ENCODE assay signal across 8 cellular contexts in the genomic region with DNA sequence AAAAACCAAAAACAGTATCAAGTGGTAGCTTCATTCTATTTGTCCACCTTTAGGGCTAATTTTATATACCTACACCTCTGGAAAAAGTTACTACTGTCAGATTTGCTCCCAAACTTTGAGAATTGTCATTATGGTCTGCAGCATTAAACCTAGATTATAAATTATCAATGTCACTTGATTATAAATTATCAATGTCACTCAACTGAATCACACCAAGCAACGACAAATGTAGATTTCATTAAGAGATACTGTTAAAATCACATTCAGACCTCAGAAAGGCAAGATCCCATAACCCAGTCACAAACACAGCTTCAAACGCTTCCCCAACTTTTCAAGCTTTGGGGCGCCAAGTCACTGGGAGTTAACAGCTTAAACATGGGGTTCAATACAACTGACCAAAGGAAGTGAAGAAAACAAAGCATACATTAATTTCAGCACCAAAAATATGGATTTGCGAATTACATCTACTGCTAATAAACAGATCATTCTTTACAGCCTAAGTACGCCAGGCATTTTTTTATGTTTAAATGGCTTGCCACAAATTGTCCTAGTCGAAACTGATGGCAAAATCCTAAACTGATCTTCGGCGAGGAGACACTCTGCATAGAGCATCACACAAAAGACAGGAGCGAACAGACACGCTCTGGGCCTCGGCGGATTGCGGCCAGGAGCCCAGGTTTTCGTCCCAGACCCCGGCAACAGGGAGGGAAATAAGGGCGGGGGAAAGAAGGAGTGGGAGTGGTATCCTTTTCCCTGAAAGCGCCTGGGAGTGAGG. TPM values are rescaled to one million over a fixed set of nuclear protein-coding genes. Genes with fewer than 3 reads are reported as not detected.
A peak's percentile ranks its signal among the peaks of the same experiment; 100 is the strongest.
DNase-seq lines count a peak whose midpoint lies in the region; ATAC-seq, FAIRE-seq and TF ChIP-seq lines count a peak whose summit lies in the region.

No MANE protein-coding gene starts in this region.

- intact Hi-C loops in CD4-positive, alpha-beta memory T cell (cut with micrococcal nuclease), result loop anchor here (2.0 to 10.0 kb wide), 6 partner anchors 61 to 1017 kb away; partner anchors contain the start of genes ADAT1, GABARAPL2, PSMD7 and RFWD3
- intact Hi-C loops in spleen (cut with DNase I; ENCODE audit: low total_unique reads), result no loop called here

- H3K36me3 ChIP-seq in CD4-positive, alpha-beta memory T cell (ENCODE audit: insufficient read depth, low read length), result no peaks in the 10 kb centered on the region
- no peaks in the 10 kb centered on the region for H3K36me3 ChIP-seq in spleen

- H3K4me1 ChIP-seq in CD4-positive, alpha-beta memory T cell (ENCODE audit: insufficient read depth, low read length), result peaks cover 85% of the 10 kb centered on the region
- peaks cover 26 to 68% (median 58%) of the 10 kb centered on the region in 6 donors for H3K4me1 ChIP-seq in spleen

- 3 to 7% (median 6%) methylated on average over 16 to 17 of the region's 17 CpGs for WGBS in spleen, 5 donors

- ATAC-seq in activated naive CD8-positive, alpha-beta T cell treated with anti-CD3 and anti-CD28 coated beads, Interleukin-2, amount 10 ng/mL, durations not matched to agents 7 days and 5 days (ENCODE audit: low read depth), result no peak
- ATAC-seq in HG03521 (IDR thresholded peaks at IDR 0.05; ENCODE audit: unreplicated experiment), result no peak

- no peak for DNase-seq in CD4-positive, alpha-beta memory T cell
- DNase-seq in HFFc6, result no peak
- no peak for DNase-seq in activated naive CD8-positive, alpha-beta T cell treated with anti-CD3 and anti-CD28 coated beads, Interleukin-2, amount 10 ng/mL, durations not matched to agents 7 days and 5 days
- DNase-seq in spleen, result no peak
- DNase-seq in H54 (ENCODE audit: insufficient read length, low spot score), result no peak
- no peak for DNase-seq in NCI-H2196 (lab: John Stamatoyannopoulos, UW; ENCODE audit: unreplicated experiment)

- CTCF ChIA-PET in CD4-positive, alpha-beta memory T cell (lab: Charles Lee; ENCODE audit: partially characterized antibody), result interaction anchor here (1.2 to 1.3 kb wide), 2 partner anchors 16 to 44 kb away, joined by 3 read pairs; no protein-coding TSS in a partner anchor

- no peaks in the 10 kb centered on the region for H3K27me3 Mint-ChIP-seq in CD4-positive, alpha-beta memory T cell
- H3K27me3 Mint-ChIP-seq in HFFc6 (ENCODE audit: insufficient read depth), result no peaks in the 10 kb centered on the region; the same call in 1 of the 2 replicates
- H3K27me3 Mint-ChIP-seq in activated naive CD8-positive, alpha-beta T cell treated with anti-CD3 and anti-CD28 coated beads, Interleukin-2, amount 10 ng/mL, durations not matched to agents 7 days and 5 days, result no peaks in the 10 kb centered on the region

- H3K9me3 ChIP-seq in CD4-positive, alpha-beta memory T cell (ENCODE audit: control insufficient read depth in 1 of 2, low read length in 2 of 2), result no peaks in the 10 kb centered on the region
- H3K9me3 ChIP-seq in iPS-18c (ENCODE audit: control insufficient read depth, insufficient read depth, low read length) (peaks cover 2% of the 10 kb centered on the region), spleen (no peaks in the 10 kb centered on the region)

- peak overlapping the region; percentile 95 for H3K27ac ChIP-seq in CD4-positive, alpha-beta memory T cell (ENCODE audit: low read depth, low read length)
- peak overlapping the region; percentile 94 to 99 (median 98) for H3K27ac ChIP-seq in spleen

- H3K4me3 ChIP-seq in CD4-positive, alpha-beta memory T cell (ENCODE audit: low read length in 2 of 2), result peak overlapping the region; percentile 49 to 91
- H3K4me3 ChIP-seq in iPS-18c (ENCODE audit: insufficient read depth, low read depth, low read length) (peak overlapping the region; percentile 98), spleen (peak overlapping the region; percentile 76 to 99 (median 94))

- POLR2A ChIA-PET in CD4-positive, alpha-beta memory T cell (lab: Charles Lee; ENCODE audit: partially characterized antibody), result interaction anchor here (0.8 to 3.6 kb wide), 17 partner anchors 11 to 379 kb away, joined by 3 to 34 read pairs (median 7); partner anchors contain the start of genes MLKL, RFWD3 and WDR59
- POLR2A ChIA-PET in activated naive CD8-positive, alpha-beta T cell treated with anti-CD3 and anti-CD28 coated beads, Interleukin-2, amount 10 ng/mL, durations not matched to agents 7 days and 5 days (lab: Charles Lee), result interaction anchor here (0.6 to 2.0 kb wide), 9 partner anchors 17 to 100 kb away, joined by 3 to 19 read pairs (median 5); partner anchors contain the start of genes MLKL and RFWD3

- H3K27me3 ChIP-seq in CD4-positive, alpha-beta memory T cell (ENCODE audit: insufficient read depth, low read length), result no peaks in the 10 kb centered on the region
- H3K27me3 ChIP-seq in spleen (replicated peaks in 1 of 7), result no peaks in the 10 kb centered on the region

- no peak for FAIRE-seq in H54 (lab: Jason Lieb, UNC)

- no peak for TF ChIP-seq CTCF in HFFc6 (IDR thresholded peaks at IDR 0.05)
- TF ChIP-seq CTCF in spleen (IDR thresholded peaks at IDR 0.05 in 8 of 11, conservative IDR thresholded peaks at IDR 0.05 in 3 of 11), result no peak

- H3K36me3 Mint-ChIP-seq in CD4-positive, alpha-beta memory T cell, result peaks cover 9 to 16% of the 10 kb centered on the region in 2 donors
- H3K36me3 Mint-ChIP-seq in HFFc6 (ENCODE audit: low read depth), result peaks cover 18% of the 10 kb centered on the region; the same call in 1 of the 2 replicates
- peaks cover 24% of the 10 kb centered on the region for H3K36me3 Mint-ChIP-seq in activated naive CD8-positive, alpha-beta T cell treated with anti-CD3 and anti-CD28 coated beads, Interleukin-2, amount 10 ng/mL, durations not matched to agents 7 days and 5 days

- TF ChIP-seq POLR2A in spleen (IDR thresholded peaks at IDR 0.05) (no peak), H54 (IDR thresholded peaks at IDR 0.05; ENCODE audit: low read depth, low read length) (no peak)

- H3K27ac Mint-ChIP-seq in CD4-positive, alpha-beta memory T cell, result peak overlapping the region; percentile 82 to 99 (median 95)
- H3K27ac Mint-ChIP-seq in HFFc6, result peak overlapping the region; percentile 91
- H3K27ac Mint-ChIP-seq in activated naive CD8-positive, alpha-beta T cell treated with anti-CD3 and anti-CD28 coated beads, Interleukin-2, amount 10 ng/mL, durations not matched to agents 7 days and 5 days, result peak overlapping the region; percentile 86

- H3K4me1 Mint-ChIP-seq in CD4-positive, alpha-beta memory T cell, result peaks cover 48 to 81% (median 67%) of the 10 kb centered on the region in 4 donors
- H3K4me1 Mint-ChIP-seq in HFFc6 (ENCODE audit: low read depth), result peaks cover 57% of the 10 kb centered on the region
- peaks cover 54% of the 10 kb centered on the region for H3K4me1 Mint-ChIP-seq in activated naive CD8-positive, alpha-beta T cell treated with anti-CD3 and anti-CD28 coated beads, Interleukin-2, amount 10 ng/mL, durations not matched to agents 7 days and 5 days

- H3K9me3 Mint-ChIP-seq in CD4-positive, alpha-beta memory T cell, result no peaks in the 10 kb centered on the region
- no peaks in the 10 kb centered on the region for H3K9me3 Mint-ChIP-seq in HFFc6
- H3K9me3 Mint-ChIP-seq in activated naive CD8-positive, alpha-beta T cell treated with anti-CD3 and anti-CD28 coated beads, Interleukin-2, amount 10 ng/mL, durations not matched to agents 7 days and 5 days, result no peaks in the 10 kb centered on the region

- H3K4me3 Mint-ChIP-seq in CD4-positive, alpha-beta memory T cell, result peak overlapping the region; percentile 89 to 99 (median 96)
- peak overlapping the region; percentile 96 for H3K4me3 Mint-ChIP-seq in HFFc6
- peak overlapping the region; percentile 89 for H3K4me3 Mint-ChIP-seq in activated naive CD8-positive, alpha-beta T cell treated with anti-CD3 and anti-CD28 coated beads, Interleukin-2, amount 10 ng/mL, durations not matched to agents 7 days and 5 days

RNA-seq across cellular contexts. Expression of gene GLG1, which starts 1.0 kb away (rescaled TPM):
- total RNA-seq in CD4-positive, alpha-beta memory T cell, result 100 to 1,000 TPM; 173 to 176 TPM
- polyA plus RNA-seq in CD4-positive, alpha-beta memory T cell, result 100 to 1,000 TPM; 121 to 209 TPM
- total RNA-seq in HFFc6 (2021; fragmentation: NEBNext Ultra II Directional; extraction: Animal tissue kit (Norgen Biotek cat#: 25700)), result 100 to 1,000 TPM; 149 to 167 (median 161) TPM
- total RNA-seq in activated naive CD8-positive, alpha-beta T cell treated with anti-CD3 and anti-CD28 coated beads, Interleukin-2, amount 10 ng/mL, durations not matched to agents 7 days and 5 days, result 100 to 1,000 TPM; 118 to 120 TPM
- total RNA-seq in spleen, result 100 to 1,000 TPM in 5 of 7 donors, 10 to 100 TPM in 2; 81.1 to 124 (median 110) TPM
- polyA plus RNA-seq in spleen, result 10 to 100 TPM; 14.6 to 22.5 (median 15.3) TPM
